Comparison of ENCODE assay signal across 9 cellular contexts in genomic region chr3:71652786-71653419, GRCh38.
A peak's percentile ranks its signal among the peaks of the same experiment; 100 is the strongest.
DNase-seq lines count a peak whose midpoint lies in the region; ATAC-seq and TF ChIP-seq lines count a peak whose summit lies in the region.
"Had no signal": no experiment of that assay in that cellular context is flagged by ENCODE, and none has a peak within 500 bp of the region (broad histone marks: within the 10 kb centered on the region; RNA-seq: fewer than 3 reads in every experiment).

No MANE protein-coding gene starts in this region.

- DNase-seq in CD1c-positive myeloid dendritic cell (ENCODE audit: extremely low spot score) (peak; percentile 52), NCI-H345 (lab: John Stamatoyannopoulos, UW) (peak; percentile 41), heart left ventricle (peak in 2 of 5 donors; percentile 24 to 48), retina (peak; percentile 58), T-helper 9 cell (no peak)
- DNase-seq in activated naive CD4-positive, alpha-beta T cell treated with anti-CD3 and anti-CD28 coated beads, Interleukin-2, amount 50 U/mL, for 16 hours: peak; percentile 11
- no peak for DNase-seq in activated CD8-positive, alpha-beta memory T cell treated with anti-CD3 and anti-CD28 coated beads, Interleukin-2, amount 10 ng/mL, durations not matched to agents 7 days and 5 days

- no peaks in the 10 kb centered on the region for H3K4me1 Mint-ChIP-seq in activated CD8-positive, alpha-beta memory T cell treated with anti-CD3 and anti-CD28 coated beads, Interleukin-2, amount 10 ng/mL, durations not matched to agents 7 days and 5 days

- intact Hi-C loops in heart left ventricle (cut with DNase I): loop anchor here in 8 of 10 donors (2.0 to 10.0 kb wide), 10 partner anchors 346 to 1591 kb away; no protein-coding TSS in a partner anchor

- no peaks in the 10 kb centered on the region for H3K27me3 ChIP-seq in heart left ventricle

- CTCF ChIA-PET in activated CD8-positive, alpha-beta memory T cell treated with anti-CD3 and anti-CD28 coated beads, Interleukin-2, amount 10 ng/mL, durations not matched to agents 7 days and 5 days (lab: Charles Lee): interaction anchor here (0.9 kb wide), 1 partner anchor 1100 kb away, joined by 3 read pairs; no protein-coding TSS in a partner anchor

- H3K36me3 ChIP-seq in heart left ventricle: no peaks in the 10 kb centered on the region

- no peak for TF ChIP-seq POLR2A in heart left ventricle (IDR thresholded peaks at IDR 0.05)

- peak; percentile 21 to 68 (median 50) for TF ChIP-seq CTCF in heart left ventricle (IDR thresholded peaks at IDR 0.05)

- 35 to 40% (median 37%) methylated on average over 14 of the region's 14 CpGs for WGBS in heart left ventricle, 4 donors

- no peaks in the 10 kb centered on the region for H3K9me3 ChIP-seq in heart left ventricle

- H3K4me3 Mint-ChIP-seq in activated CD8-positive, alpha-beta memory T cell treated with anti-CD3 and anti-CD28 coated beads, Interleukin-2, amount 10 ng/mL, durations not matched to agents 7 days and 5 days: no peak overlapping the region
- H3K4me3 Mint-ChIP-seq: IgD-negative memory B cell had no signal

- peak; percentile 45 for ATAC-seq in GM19397 (IDR thresholded peaks at IDR 0.05; ENCODE audit: unreplicated experiment)
- ATAC-seq in heart left ventricle: peak in 3 of 4 donors; percentile 67 to 79 (median 79)
- no peak for ATAC-seq in activated CD8-positive, alpha-beta memory T cell treated with anti-CD3 and anti-CD28 coated beads, Interleukin-2, amount 10 ng/mL, durations not matched to agents 7 days and 5 days

- no peaks in the 10 kb centered on the region for H3K9me3 Mint-ChIP-seq in activated CD8-positive, alpha-beta memory T cell treated with anti-CD3 and anti-CD28 coated beads, Interleukin-2, amount 10 ng/mL, durations not matched to agents 7 days and 5 days (ENCODE audit: low read depth)
- H3K9me3 Mint-ChIP-seq: IgD-negative memory B cell had no signal

- H3K27ac ChIP-seq in heart left ventricle: peak overlapping the region in 1 of 12 donors; percentile 13

- H3K27me3 Mint-ChIP-seq in activated CD8-positive, alpha-beta memory T cell treated with anti-CD3 and anti-CD28 coated beads, Interleukin-2, amount 10 ng/mL, durations not matched to agents 7 days and 5 days: no peaks in the 10 kb centered on the region

- no peak overlapping the region for H3K4me3 ChIP-seq in heart left ventricle

- no peaks in the 10 kb centered on the region for H3K36me3 Mint-ChIP-seq in activated CD8-positive, alpha-beta memory T cell treated with anti-CD3 and anti-CD28 coated beads, Interleukin-2, amount 10 ng/mL, durations not matched to agents 7 days and 5 days
- H3K36me3 Mint-ChIP-seq: IgD-negative memory B cell had no signal

- peaks cover 0 to 8% (median 2%) of the 10 kb centered on the region in 12 donors for H3K4me1 ChIP-seq in heart left ventricle

- no peak overlapping the region for H3K27ac Mint-ChIP-seq in activated CD8-positive, alpha-beta memory T cell treated with anti-CD3 and anti-CD28 coated beads, Interleukin-2, amount 10 ng/mL, durations not matched to agents 7 days and 5 days
- H3K27ac Mint-ChIP-seq: IgD-negative memory B cell had no signal

Comparison
In these comparisons a context has a peak if more than half of its experiments do, and no peak if none do; other contexts are left out.
1. DNase-seq: peak in CD1c-positive myeloid dendritic cell (single experiment), NCI-H345 (single experiment), activated naive CD4-positive, alpha-beta T cell treated with anti-CD3 and anti-CD28 coated beads, Interleukin-2, amount 50 U/mL, for 16 hours (single experiment) and retina (single experiment); none in activated CD8-positive, alpha-beta memory T cell treated with anti-CD3 and anti-CD28 coated beads, Interleukin-2, amount 10 ng/mL, durations not matched to agents 7 days and 5 days (single experiment) and T-helper 9 cell (single experiment).